Comparison of ENCODE assay signal across 9 cellular contexts in genomic region chr1:113835686-113836290, GRCh38. TPM values are rescaled to one million over a fixed set of nuclear protein-coding genes. Genes with fewer than 3 reads are reported as not detected.
DNase-seq lines count a peak whose midpoint lies in the region; ATAC-seq and TF ChIP-seq lines count a peak whose summit lies in the region.
"Had no signal": no experiment of that assay in that cellular context is flagged by ENCODE, and none has a peak within 500 bp of the region (broad histone marks: within the 10 kb centered on the region; RNA-seq: fewer than 3 reads in every experiment).

No MANE protein-coding gene starts in this region.

- no peak overlapping the region for H3K4me3 ChIP-seq in GM06990 (replicated peaks; ENCODE audit: low read depth, low read length)

- H3K36me3 ChIP-seq in GM06990 (ENCODE audit: control insufficient read depth, insufficient read depth, low read length) = peaks cover 4% of the 10 kb centered on the region

- BruUV-seq in MCF 10A (replicated peaks; lab: Mats Ljungman, UMichigan) = no TSS peak

- no peaks in the 10 kb centered on the region for H3K27me3 Mint-ChIP-seq in MCF 10A (ENCODE audit: insufficient read depth, unreplicated experiment)
- H3K27me3 Mint-ChIP-seq: naive thymus-derived CD8-positive, alpha-beta T cell had no signal

- ATAC-seq in left lobe of liver = peak; percentile 60
- ATAC-seq in GM19452 (IDR thresholded peaks at IDR 0.05; ENCODE audit: unreplicated experiment) = no peak
- ATAC-seq in HG03342 (IDR thresholded peaks at IDR 0.05; ENCODE audit: unreplicated experiment) = no peak
- no peak for ATAC-seq in GM18909 (IDR thresholded peaks at IDR 0.05; ENCODE audit: poor library complexity, unreplicated experiment)
- ATAC-seq: naive thymus-derived CD8-positive, alpha-beta T cell had no signal

- CTCF ChIA-PET in MCF 10A (lab: Yijun Ruan, JAX) = interaction anchor here (0.6 to 5.4 kb wide), 28 partner anchors 13 to 954 kb away, joined by 3 to 27 read pairs (median 5); partner anchors contain the start of genes AP4B1, HIPK1 and OLFML3

- H3K4me1 Mint-ChIP-seq in MCF 10A (ENCODE audit: insufficient read depth, unreplicated experiment) = no peaks in the 10 kb centered on the region

- no peaks in the 10 kb centered on the region for H3K9me3 Mint-ChIP-seq in MCF 10A (ENCODE audit: unreplicated experiment)
- H3K9me3 Mint-ChIP-seq: naive thymus-derived CD8-positive, alpha-beta T cell had no signal

- H3K4me3 Mint-ChIP-seq in MCF 10A (ENCODE audit: unreplicated experiment) = no peak overlapping the region
- H3K4me3 Mint-ChIP-seq: naive thymus-derived CD8-positive, alpha-beta T cell had no signal

- H3K27ac Mint-ChIP-seq in MCF 10A (ENCODE audit: low read depth, unreplicated experiment) = no peak overlapping the region

- POLR2A ChIA-PET in MCF 10A (lab: Yijun Ruan, JAX) = interaction anchor here (0.6 to 4.9 kb wide), 5 partner anchors 21 to 94 kb away, joined by 3 to 33 read pairs (median 5); partner anchors contain the start of genes AP4B1, DCLRE1B, HIPK1 and PHTF1

- TF ChIP-seq CTCF in GM06990 (IDR thresholded peaks at IDR 0.05; ENCODE audit: insufficient read depth, low read length, poor library complexity, severe bottlenecking) (peak; percentile 17), MCF 10A (IDR thresholded peaks at IDR 0.05; ENCODE audit: unreplicated experiment) (peak; percentile 50)

- no peaks in the 10 kb centered on the region for H3K27me3 ChIP-seq in GM06990 (replicated peaks; ENCODE audit: control insufficient read depth, insufficient read depth, low read length)

- H3K36me3 Mint-ChIP-seq in MCF 10A (ENCODE audit: insufficient read depth, unreplicated experiment) = no peaks in the 10 kb centered on the region

- DNase-seq in AML-193 (lab: John Stamatoyannopoulos, UW) = peak; percentile 42 to 51
- DNase-seq in GM06990 (ENCODE audit: extremely low read depth, insufficient read length) = no peak
- peak; percentile 27 for DNase-seq in NCI-H226
- DNase-seq in MCF 10A (ENCODE audit: unreplicated experiment) = peak; percentile 72
- DNase-seq in left lobe of liver (ENCODE audit: low spot score) = no peak

- intact Hi-C loops in MCF 10A (cut with micrococcal nuclease) = loop anchor here (1.0 to 10.0 kb wide), 3 partner anchors 70 to 449 kb away; partner anchors contain the start of genes DCLRE1B and OLFML3

RNA-seq across cellular contexts. Expression of gene RSBN1, which starts 23.5 kb away (rescaled TPM):
- total RNA-seq in MCF 10A (2022) (11.8 and 15.7 TPM in 2 replicates), left lobe of liver (5.7 TPM)

RNA-seq across cellular contexts. Expression of gene PTPN22, which starts 35.7 kb away (rescaled TPM):
- total RNA-seq in MCF 10A (2022) = 0.42 and 0.89 TPM in 2 replicates
- 0.38 TPM for total RNA-seq in left lobe of liver

RNA-seq across cellular contexts. Expression of gene BCL2L15, which starts 51.6 kb away (rescaled TPM):
- total RNA-seq in MCF 10A (2022) (0.27 and 2.3 TPM in 2 replicates), left lobe of liver (0.13 TPM)

Comparison
In these comparisons a context has a peak if more than half of its experiments do, and no peak if none do; other contexts are left out.
1. DNase-seq: peak in AML-193 (2 of 2), NCI-H226 (single experiment) and MCF 10A (single experiment); none in GM06990 (single experiment) and left lobe of liver (single experiment).